Comparison of ENCODE assay signal across 8 cellular contexts in the genomic region with DNA sequence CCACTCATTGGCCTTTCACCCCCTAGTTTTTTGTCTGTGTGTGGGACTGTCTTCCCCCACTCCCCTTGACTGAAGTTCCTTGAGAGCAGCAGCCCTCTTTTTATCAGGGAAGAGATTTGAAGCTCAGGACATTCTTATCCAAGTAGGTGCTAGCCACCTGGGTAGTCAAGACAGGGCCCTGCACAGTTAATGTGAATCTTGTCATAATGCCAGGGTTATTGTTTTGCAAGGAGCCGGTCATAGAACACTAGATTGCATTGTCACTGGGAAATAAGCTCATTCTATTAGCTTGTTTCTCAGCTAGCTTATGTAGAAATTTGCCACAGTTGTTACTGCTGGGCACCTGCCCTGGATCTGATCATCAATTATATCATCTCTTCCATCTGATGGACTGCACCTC. TPM values are rescaled to one million over a fixed set of nuclear protein-coding genes. Genes with fewer than 3 reads are reported as not detected.
DNase-seq lines count a peak whose midpoint lies in the region; ATAC-seq and TF ChIP-seq lines count a peak whose summit lies in the region.

No MANE protein-coding gene starts in this region.

- no peaks in the 10 kb centered on the region for H3K27me3 Mint-ChIP-seq in activated CD8-positive, alpha-beta memory T cell treated with anti-CD3 and anti-CD28 coated beads, Interleukin-2, amount 10 ng/mL, durations not matched to agents 7 days and 5 days
- no peaks in the 10 kb centered on the region for H3K27me3 Mint-ChIP-seq in activated naive CD8-positive, alpha-beta T cell treated with anti-CD3 and anti-CD28 coated beads for 36 hours

- peak overlapping the region; percentile 89 for H3K4me3 Mint-ChIP-seq in activated CD8-positive, alpha-beta memory T cell treated with anti-CD3 and anti-CD28 coated beads, Interleukin-2, amount 10 ng/mL, durations not matched to agents 7 days and 5 days
- H3K4me3 Mint-ChIP-seq in activated naive CD8-positive, alpha-beta T cell treated with anti-CD3 and anti-CD28 coated beads for 36 hours: peak overlapping the region; percentile 89

- CTCF ChIA-PET in activated CD8-positive, alpha-beta memory T cell treated with anti-CD3 and anti-CD28 coated beads, Interleukin-2, amount 10 ng/mL, durations not matched to agents 7 days and 5 days (lab: Charles Lee): interaction anchor here (1.4 to 1.7 kb wide), 3 partner anchors 10 to 33 kb away, joined by 4 to 7 read pairs (median 5); a partner anchor contains a TSS

- H3K36me3 Mint-ChIP-seq in activated CD8-positive, alpha-beta memory T cell treated with anti-CD3 and anti-CD28 coated beads, Interleukin-2, amount 10 ng/mL, durations not matched to agents 7 days and 5 days: peaks cover 9% of the 10 kb centered on the region
- H3K36me3 Mint-ChIP-seq in activated naive CD8-positive, alpha-beta T cell treated with anti-CD3 and anti-CD28 coated beads for 36 hours: peaks cover 12% of the 10 kb centered on the region

- H3K4me1 ChIP-seq in thoracic aorta (ENCODE audit: control insufficient read depth in 1 of 2, low read depth in 2 of 2): peaks cover 0 to 20% of the 10 kb centered on the region in 2 donors

- H3K27ac ChIP-seq in thoracic aorta: no peak overlapping the region

- no peak for DNase-seq in activated CD8-positive, alpha-beta memory T cell treated with anti-CD3 and anti-CD28 coated beads, Interleukin-2, amount 10 ng/mL, durations not matched to agents 7 days and 5 days
- no peak for DNase-seq in activated CD8-positive, alpha-beta memory T cell treated with anti-CD3 and anti-CD28 coated beads, Interleukin-2, amount 50 U/mL, for 48 hours
- DNase-seq in activated naive CD8-positive, alpha-beta T cell treated with anti-CD3 and anti-CD28 coated beads for 36 hours: no peak
- no peak for DNase-seq in left colon
- DNase-seq in thoracic aorta (ENCODE audit: low spot score): no peak
- DNase-seq in NCI-H524 treated with DMSO at 0.1 percent for 48 hours (lab: John Stamatoyannopoulos, UW): no peak
- DNase-seq in NK-92 (lab: John Stamatoyannopoulos, UW; ENCODE audit: unreplicated experiment): no peak

- no peak for ATAC-seq in activated CD8-positive, alpha-beta memory T cell treated with anti-CD3 and anti-CD28 coated beads, Interleukin-2, amount 10 ng/mL, durations not matched to agents 7 days and 5 days
- peak; percentile 42 for ATAC-seq in left colon
- ATAC-seq in thoracic aorta (ENCODE audit: insufficient number of reproducible peaks, low FRiP score, low read depth): no peak
- ATAC-seq in HG03097 (IDR thresholded peaks at IDR 0.05; ENCODE audit: low FRiP score, unreplicated experiment): no peak

- H3K4me3 ChIP-seq in thoracic aorta: peak overlapping the region; percentile 90

- peaks cover 26% of the 10 kb centered on the region for H3K4me1 Mint-ChIP-seq in activated CD8-positive, alpha-beta memory T cell treated with anti-CD3 and anti-CD28 coated beads, Interleukin-2, amount 10 ng/mL, durations not matched to agents 7 days and 5 days
- H3K4me1 Mint-ChIP-seq in activated naive CD8-positive, alpha-beta T cell treated with anti-CD3 and anti-CD28 coated beads for 36 hours: peaks cover 24% of the 10 kb centered on the region

- no peaks in the 10 kb centered on the region for H3K27me3 ChIP-seq in thoracic aorta (replicated peaks; ENCODE audit: insufficient read depth)

- H3K9me3 Mint-ChIP-seq in activated CD8-positive, alpha-beta memory T cell treated with anti-CD3 and anti-CD28 coated beads, Interleukin-2, amount 10 ng/mL, durations not matched to agents 7 days and 5 days (ENCODE audit: low read depth): no peaks in the 10 kb centered on the region
- H3K9me3 Mint-ChIP-seq in activated naive CD8-positive, alpha-beta T cell treated with anti-CD3 and anti-CD28 coated beads for 36 hours: no peaks in the 10 kb centered on the region

- no peak for TF ChIP-seq CTCF in thoracic aorta (IDR thresholded peaks at IDR 0.05)

- H3K36me3 ChIP-seq in thoracic aorta: no peaks in the 10 kb centered on the region

- no peaks in the 10 kb centered on the region for H3K9me3 ChIP-seq in thoracic aorta

- H3K27ac Mint-ChIP-seq in activated CD8-positive, alpha-beta memory T cell treated with anti-CD3 and anti-CD28 coated beads, Interleukin-2, amount 10 ng/mL, durations not matched to agents 7 days and 5 days: peak overlapping the region; percentile 85
- H3K27ac Mint-ChIP-seq in activated naive CD8-positive, alpha-beta T cell treated with anti-CD3 and anti-CD28 coated beads for 36 hours: peak overlapping the region; percentile 95

- intact Hi-C loops in left colon (cut with DNase I, micrococcal nuclease): no loop called here

RNA-seq across cellular contexts. Expression of a gene that starts 33.7 kb away (rescaled TPM):
- total RNA-seq in activated CD8-positive, alpha-beta memory T cell treated with anti-CD3 and anti-CD28 coated beads, Interleukin-2, amount 10 ng/mL, durations not matched to agents 7 days and 5 days: 1 to 10 TPM; 5.0 to 6.1 TPM
- 1 to 10 TPM; 4.4 to 5.1 TPM for total RNA-seq in activated naive CD8-positive, alpha-beta T cell treated with anti-CD3 and anti-CD28 coated beads for 36 hours
- total RNA-seq in left colon (10 to 100 TPM; 29.1 to 30.2 TPM), thoracic aorta (100 to 1,000 TPM; 175 to 231 TPM)

Comparison
In these comparisons a context has a peak if more than half of its experiments do, and no peak if none do; other contexts are left out.
1. RNA of a gene that starts 33.7 kb away (total RNA-seq): 175 to 231 TPM in thoracic aorta; 29.1 to 30.2 TPM in left colon, 5.0 to 6.1 TPM in activated CD8-positive, alpha-beta memory T cell treated with anti-CD3 and anti-CD28 coated beads, Interleukin-2, amount 10 ng/mL, durations not matched to agents 7 days and 5 days and 4.4 to 5.1 TPM in activated naive CD8-positive, alpha-beta T cell treated with anti-CD3 and anti-CD28 coated beads for 36 hours; every median in the first group is over 4 times any median in the second.